2 cellular contexts compared by ENCODE assay signal in genomic region chr4:764405-765169, GRCh38.
TF ChIP-seq lines count a peak whose summit lies in the region.

No MANE protein-coding gene starts in this region.

TF ChIP-seq in HCT116, 20 proteins besides CTCF, POLR2A, EP300 and RAD21:
- TF ChIP-seq JUND (IDR thresholded peaks at IDR 0.05) (0 out of 2 replicates have a peak, but pooled peaks have one; percentile 13), ELF1 (IDR thresholded peaks at IDR 0.05; ENCODE audit: borderline replicate concordance, low read depth) (no peak), REST (IDR thresholded peaks at IDR 0.05; ENCODE audit: low read depth) (no peak), EGR1 (IDR thresholded peaks at IDR 0.05; ENCODE audit: low read depth) (no peak), ATF3 (IDR thresholded peaks at IDR 0.05) (no peak), CBX3 (IDR thresholded peaks at IDR 0.05; ENCODE audit: low read depth) (no peak), FOSL1 (IDR thresholded peaks at IDR 0.05; ENCODE audit: low read depth) (no peak), SP1 (IDR thresholded peaks at IDR 0.05; ENCODE audit: low read depth) (no peak), EZH2phosphoT487 (IDR thresholded peaks at IDR 0.05; ENCODE audit: borderline replicate concordance) (no peak), SIN3A (IDR thresholded peaks at IDR 0.05; ENCODE audit: low read depth) (0 out of 2 replicates have a peak, but pooled peaks have one; percentile 19), SRF (IDR thresholded peaks at IDR 0.05; ENCODE audit: low read depth) (no peak), YY1 (IDR thresholded peaks at IDR 0.05; ENCODE audit: extremely low read depth, insufficient replicate concordance, low read depth, low read length) (no peak)
- TF ChIP-seq, protein P1, sequence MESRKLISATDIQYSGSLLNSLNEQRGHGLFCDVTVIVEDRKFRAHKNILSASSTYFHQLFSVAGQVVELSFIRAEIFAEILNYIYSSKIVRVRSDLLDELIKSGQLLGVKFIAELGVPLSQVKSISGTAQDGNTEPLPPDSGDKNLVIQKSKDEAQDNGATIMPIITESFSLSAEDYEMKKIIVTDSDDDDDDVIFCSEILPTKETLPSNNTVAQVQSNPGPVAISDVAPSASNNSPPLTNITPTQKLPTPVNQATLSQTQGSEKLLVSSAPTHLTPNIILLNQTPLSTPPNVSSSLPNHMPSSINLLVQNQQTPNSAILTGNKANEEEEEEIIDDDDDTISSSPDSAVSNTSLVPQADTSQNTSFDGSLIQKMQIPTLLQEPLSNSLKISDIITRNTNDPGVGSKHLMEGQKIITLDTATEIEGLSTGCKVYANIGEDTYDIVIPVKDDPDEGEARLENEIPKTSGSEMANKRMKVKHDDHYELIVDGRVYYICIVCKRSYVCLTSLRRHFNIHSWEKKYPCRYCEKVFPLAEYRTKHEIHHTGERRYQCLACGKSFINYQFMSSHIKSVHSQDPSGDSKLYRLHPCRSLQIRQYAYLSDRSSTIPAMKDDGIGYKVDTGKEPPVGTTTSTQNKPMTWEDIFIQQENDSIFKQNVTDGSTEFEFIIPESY (IDR thresholded peaks at IDR 0.05; ENCODE audit: extremely low read depth, insufficient replicate concordance, low read length): no peak

TF ChIP-seq in K562, 482 proteins besides CTCF, POLR2A, EP300 and RAD21 (continues in another document):
- TF ChIP-seq, protein P2, sequence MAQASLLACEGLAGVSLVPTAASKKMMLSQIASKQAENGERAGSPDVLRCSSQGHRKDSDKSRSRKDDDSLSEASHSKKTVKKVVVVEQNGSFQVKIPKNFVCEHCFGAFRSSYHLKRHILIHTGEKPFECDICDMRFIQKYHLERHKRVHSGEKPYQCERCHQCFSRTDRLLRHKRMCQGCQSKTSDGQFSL (CRISPR knock-in tag; IDR thresholded peaks at IDR 0.05): peak; percentile 91
- TF ChIP-seq, protein P2 (tag; IDR thresholded peaks at IDR 0.05): 0 out of 4 replicates have a peak, but pooled peaks of 1 of the 2 experiments have one; percentile 43
- no peak for TF ChIP-seq GTF2F1 (IDR thresholded peaks at IDR 0.05; ENCODE audit: low read depth, low read length)
- TF ChIP-seq TAL1 (IDR thresholded peaks at IDR 0.05): no peak
- no peak for TF ChIP-seq ETS2 (tag; IDR thresholded peaks at IDR 0.05; ENCODE audit: borderline replicate concordance, poor library complexity, severe bottlenecking)
- no peak for TF ChIP-seq ZNF217 (CRISPR knock-in tag; IDR thresholded peaks at IDR 0.05)
- no peak for TF ChIP-seq MITF (IDR thresholded peaks at IDR 0.05)
- no peak for TF ChIP-seq BACH1 (tag; IDR thresholded peaks at IDR 0.05)
- no peak for TF ChIP-seq HNRNPUL1 (IDR thresholded peaks at IDR 0.05; ENCODE audit: low read length)
- TF ChIP-seq RBM17 (IDR thresholded peaks at IDR 0.05; ENCODE audit: borderline replicate concordance, low read depth, low read length): no peak
- TF ChIP-seq, protein P3, sequence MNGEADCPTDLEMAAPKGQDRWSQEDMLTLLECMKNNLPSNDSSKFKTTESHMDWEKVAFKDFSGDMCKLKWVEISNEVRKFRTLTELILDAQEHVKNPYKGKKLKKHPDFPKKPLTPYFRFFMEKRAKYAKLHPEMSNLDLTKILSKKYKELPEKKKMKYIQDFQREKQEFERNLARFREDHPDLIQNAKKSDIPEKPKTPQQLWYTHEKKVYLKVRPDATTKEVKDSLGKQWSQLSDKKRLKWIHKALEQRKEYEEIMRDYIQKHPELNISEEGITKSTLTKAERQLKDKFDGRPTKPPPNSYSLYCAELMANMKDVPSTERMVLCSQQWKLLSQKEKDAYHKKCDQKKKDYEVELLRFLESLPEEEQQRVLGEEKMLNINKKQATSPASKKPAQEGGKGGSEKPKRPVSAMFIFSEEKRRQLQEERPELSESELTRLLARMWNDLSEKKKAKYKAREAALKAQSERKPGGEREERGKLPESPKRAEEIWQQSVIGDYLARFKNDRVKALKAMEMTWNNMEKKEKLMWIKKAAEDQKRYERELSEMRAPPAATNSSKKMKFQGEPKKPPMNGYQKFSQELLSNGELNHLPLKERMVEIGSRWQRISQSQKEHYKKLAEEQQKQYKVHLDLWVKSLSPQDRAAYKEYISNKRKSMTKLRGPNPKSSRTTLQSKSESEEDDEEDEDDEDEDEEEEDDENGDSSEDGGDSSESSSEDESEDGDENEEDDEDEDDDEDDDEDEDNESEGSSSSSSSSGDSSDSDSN (IDR thresholded peaks at IDR 0.05; ENCODE audit: borderline replicate concordance in 1 of 2, low read depth in 2 of 2, low read length in 2 of 2): no peak
- no peak for TF ChIP-seq ZNF586 (CRISPR knock-in tag; conservative IDR thresholded peaks at IDR 0.05)
- TF ChIP-seq E2F5 (CRISPR knock-in tag; IDR thresholded peaks at IDR 0.05): 0 out of 2 replicates have a peak, but pooled peaks have one; percentile 29
- TF ChIP-seq ZNF316 (IDR thresholded peaks at IDR 0.05): no peak
- peak; percentile 80 for TF ChIP-seq POLR2G (IDR thresholded peaks at IDR 0.05; ENCODE audit: low read depth, low read length)
- TF ChIP-seq TBL1XR1 (IDR thresholded peaks at IDR 0.05; ENCODE audit: low read length in 2 of 2): no peak
- TF ChIP-seq, protein P4, sequence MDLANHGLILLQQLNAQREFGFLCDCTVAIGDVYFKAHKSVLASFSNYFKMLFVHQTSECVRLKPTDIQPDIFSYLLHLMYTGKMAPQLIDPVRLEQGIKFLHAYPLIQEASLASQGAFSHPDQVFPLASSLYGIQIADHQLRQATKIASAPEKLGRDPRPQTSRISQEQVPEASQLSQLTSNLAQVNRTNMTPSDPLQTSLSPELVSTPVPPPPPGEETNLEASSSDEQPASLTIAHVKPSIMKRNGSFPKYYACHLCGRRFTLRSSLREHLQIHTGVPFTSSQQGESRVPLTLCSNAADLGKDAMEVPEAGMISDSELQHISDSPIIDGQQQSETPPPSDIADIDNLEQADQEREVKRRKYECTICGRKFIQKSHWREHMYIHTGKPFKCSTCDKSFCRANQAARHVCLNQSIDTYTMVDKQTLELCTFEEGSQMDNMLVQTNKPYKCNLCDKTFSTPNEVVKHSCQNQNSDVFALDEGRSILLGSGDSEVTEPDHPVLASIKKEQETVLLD (IDR thresholded peaks at IDR 0.05): no peak
- no peak for TF ChIP-seq RFX5 (IDR thresholded peaks at IDR 0.05; ENCODE audit: low read depth, low read length)
- no peak for TF ChIP-seq SNAPC5 (CRISPR knock-in tag; IDR thresholded peaks at IDR 0.05)
- TF ChIP-seq ZNF408 (CRISPR knock-in tag; IDR thresholded peaks at IDR 0.05; ENCODE audit: low read depth): no peak
- no peak for TF ChIP-seq ZNF780A (CRISPR knock-in tag; IDR thresholded peaks at IDR 0.05)
- TF ChIP-seq TRIM28 (IDR thresholded peaks at IDR 0.05): peak; percentile 59; the same call in 1 of the 2 replicates
- no peak for TF ChIP-seq CBFA2T3 (IDR thresholded peaks at IDR 0.05)
- peak; percentile 87 for TF ChIP-seq RBM22 (IDR thresholded peaks at IDR 0.05; ENCODE audit: low read depth, low read length, poor library complexity, severe bottlenecking)
- TF ChIP-seq THAP7 (CRISPR knock-in tag; IDR thresholded peaks at IDR 0.05): peak; percentile 50; the same call in 1 of the 2 replicates
- TF ChIP-seq, protein P5, sequence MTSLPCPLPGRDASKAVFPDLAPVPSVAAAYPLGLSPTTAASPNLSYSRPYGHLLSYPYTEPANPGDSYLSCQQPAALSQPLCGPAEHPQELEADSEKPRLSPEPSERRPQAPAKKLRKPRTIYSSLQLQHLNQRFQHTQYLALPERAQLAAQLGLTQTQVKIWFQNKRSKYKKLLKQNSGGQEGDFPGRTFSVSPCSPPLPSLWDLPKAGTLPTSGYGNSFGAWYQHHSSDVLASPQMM (CRISPR knock-in tag; IDR thresholded peaks at IDR 0.05): no peak
- no peak for TF ChIP-seq ARID3B (CRISPR knock-in tag; IDR thresholded peaks at IDR 0.05; ENCODE audit: borderline replicate concordance)
- TF ChIP-seq SP1 (CRISPR knock-in tag; IDR thresholded peaks at IDR 0.05): 0 out of 2 replicates have a peak, but pooled peaks have one; percentile 37
- TF ChIP-seq POLR2AphosphoS5 (IDR thresholded peaks at IDR 0.05; ENCODE audit: control insufficient read depth, insufficient read depth, low read depth, low read length): no peak
- TF ChIP-seq PRPF4 (IDR thresholded peaks at IDR 0.05; ENCODE audit: insufficient read depth, low read depth, low read length, poor library complexity, severe bottlenecking): no peak
- peak; percentile 24 for TF ChIP-seq POLR2B (IDR thresholded peaks at IDR 0.05; ENCODE audit: low read depth, partially characterized antibody)
- TF ChIP-seq, protein P6, sequence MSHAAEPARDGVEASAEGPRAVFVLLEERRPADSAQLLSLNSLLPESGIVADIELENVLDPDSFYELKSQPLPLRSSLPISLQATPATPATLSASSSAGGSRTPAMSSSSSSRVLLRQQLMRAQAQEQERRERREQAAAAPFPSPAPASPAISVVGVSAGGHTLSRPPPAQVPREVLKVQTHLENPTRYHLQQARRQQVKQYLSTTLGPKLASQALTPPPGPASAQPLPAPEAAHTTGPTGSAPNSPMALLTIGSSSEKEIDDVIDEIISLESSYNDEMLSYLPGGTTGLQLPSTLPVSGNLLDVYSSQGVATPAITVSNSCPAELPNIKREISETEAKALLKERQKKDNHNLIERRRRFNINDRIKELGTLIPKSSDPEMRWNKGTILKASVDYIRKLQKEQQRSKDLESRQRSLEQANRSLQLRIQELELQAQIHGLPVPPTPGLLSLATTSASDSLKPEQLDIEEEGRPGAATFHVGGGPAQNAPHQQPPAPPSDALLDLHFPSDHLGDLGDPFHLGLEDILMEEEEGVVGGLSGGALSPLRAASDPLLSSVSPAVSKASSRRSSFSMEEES (CRISPR knock-in tag; IDR thresholded peaks at IDR 0.05): no peak
- TF ChIP-seq TCFL5 (CRISPR knock-in tag; conservative IDR thresholded peaks at IDR 0.05): no peak
- no peak for TF ChIP-seq ZNF589 (CRISPR knock-in tag; IDR thresholded peaks at IDR 0.05; ENCODE audit: low read depth)
- no peak for TF ChIP-seq BCL6 (CRISPR knock-in tag; IDR thresholded peaks at IDR 0.05)
- TF ChIP-seq ZNF24 (IDR thresholded peaks at IDR 0.05): 0 out of 2 replicates have a peak, but pooled peaks have one; percentile 15
- no peak for TF ChIP-seq ZNF699 (CRISPR knock-in tag; IDR thresholded peaks at IDR 0.05; ENCODE audit: insufficient replicate concordance)
- no peak for TF ChIP-seq IRF9 (tag; IDR thresholded peaks at IDR 0.05)
- no peak for TF ChIP-seq BRCA1 (IDR thresholded peaks at IDR 0.05)
- no peak for TF ChIP-seq BRCA1 (CRISPR knock-in tag; IDR thresholded peaks at IDR 0.05)
- no peak for TF ChIP-seq BDP1 (IDR thresholded peaks at IDR 0.05; ENCODE audit: insufficient read depth, insufficient read length)
- TF ChIP-seq GTF2E2 (tag; IDR thresholded peaks at IDR 0.05): no peak
- TF ChIP-seq POLR2AphosphoS2 (IDR thresholded peaks at IDR 0.05; ENCODE audit: low read length): peak; percentile 51
- TF ChIP-seq HCFC1 (IDR thresholded peaks at IDR 0.05; ENCODE audit: low read depth, low read length): no peak
- no peak for TF ChIP-seq PPARD (CRISPR knock-in tag; IDR thresholded peaks at IDR 0.05)
